ENCODE assay signal across 8 cellular contexts in genomic region chr1:36369061-36369470, GRCh38. TPM values are rescaled to one million over a fixed set of nuclear protein-coding genes. Genes with fewer than 3 reads are reported as not detected.
DNase-seq lines count a peak whose midpoint lies in the region; ATAC-seq lines count a peak whose summit lies in the region.

No MANE protein-coding gene starts in this region.

- DNase-seq in AG20443 (ENCODE audit: low spot score) (peak; percentile 85), H4 (ENCODE audit: low spot score) (peak; percentile 48), NCI-H345 (lab: John Stamatoyannopoulos, UW) (peak; percentile 82), caudate nucleus (lab: John Stamatoyannopoulos, UW) (peak in 51 of 61 donors; percentile 20 to 73 (median 44)), left lobe of liver (ENCODE audit: low spot score) (peak; percentile 74)
- DNase-seq in activated CD4-positive, alpha-beta T cell treated with anti-CD3 and anti-CD28 coated beads for 1 hour = peak; percentile 75
- peak; percentile 67 to 82 (median 69) for DNase-seq in stimulated activated CD4-positive, alpha-beta T cell treated with anti-CD3 and anti-CD28 coated beads, TNF-alpha, amount 100 ng/mL, for 24 hours (ENCODE audit: low read depth in 3 of 3)

- ATAC-seq in left lobe of liver (peak; percentile 87), GM18511 (IDR thresholded peaks at IDR 0.05; ENCODE audit: unreplicated experiment) (no peak)

- no peak overlapping the region for H3K27ac ChIP-seq in caudate nucleus (ENCODE audit: low read depth, low read length)

RNA-seq across cellular contexts. Expression of gene STK40, which starts 16.7 kb away (rescaled TPM):
- 25.1 and 25.3 TPM in 2 replicates for total RNA-seq in H4 (2014; rRNA removed; shearing (Covaris generic))
- total RNA-seq in left lobe of liver = 31.6 TPM

RNA-seq across cellular contexts. Expression of gene LSM10, which starts 28.6 kb away (rescaled TPM):
- 3.1 and 7.1 TPM in 2 replicates for total RNA-seq in H4 (2014; rRNA removed; shearing (Covaris generic))
- total RNA-seq in left lobe of liver = 20.9 TPM

RNA-seq across cellular contexts. Expression of gene EVA1B, which starts 45.6 kb away (rescaled TPM):
- 2.5 and 4.2 TPM in 2 replicates for total RNA-seq in H4 (2014; rRNA removed; shearing (Covaris generic))
- total RNA-seq in left lobe of liver = 4.8 TPM
